Comparison of ENCODE assay signal across 8 cellular contexts in genomic region chr4:184472540-184473264, GRCh38. TPM values are rescaled to one million over a fixed set of nuclear protein-coding genes. Genes with fewer than 3 reads are reported as not detected.
A peak's percentile ranks its signal among the peaks of the same experiment; 100 is the strongest.
DNase-seq lines count a peak whose midpoint lies in the region; ATAC-seq, FAIRE-seq and TF ChIP-seq lines count a peak whose summit lies in the region.

No MANE protein-coding gene starts in this region.

- peak; percentile 73 to 80 for DNase-seq in SJSA1 (ENCODE audit: low read depth in 1 of 2, low spot score in 2 of 2)
- DNase-seq in glutamatergic neuron = peak; percentile 81
- DNase-seq in nucleus accumbens (lab: John Stamatoyannopoulos, UW) = peak in 49 of 56 donors; percentile 15 to 84 (median 61)
- peak; percentile 75 for DNase-seq in urothelium cell line (ENCODE audit: low spot score)

- no peak for TF ChIP-seq CTCF in glutamatergic neuron (IDR thresholded peaks at IDR 0.05; ENCODE audit: partially characterized antibody, unreplicated experiment)

- H3K27me3 Mint-ChIP-seq in activated naive CD8-positive, alpha-beta T cell = no peaks in the 10 kb centered on the region
- peaks cover 7% of the 10 kb centered on the region for H3K27me3 Mint-ChIP-seq in glutamatergic neuron (ENCODE audit: unreplicated experiment)

- H3K4me3 Mint-ChIP-seq in activated naive CD8-positive, alpha-beta T cell = peak overlapping the region; percentile 92
- H3K4me3 Mint-ChIP-seq in glutamatergic neuron (ENCODE audit: unreplicated experiment) = peak overlapping the region; percentile 88

- H3K36me3 ChIP-seq in BLaER1 treated with 17β-estradiol and CSF1 and Interleukin-3, amounts not matched to agents 10 nM and 100 nM = peaks cover 0 to 27% (median 7%) of the 10 kb centered on the region in 11 experiments; a peak in 10 of 22 replicates
- peaks cover 9% of the 10 kb centered on the region for H3K36me3 ChIP-seq in SJSA1

- no peaks in the 10 kb centered on the region for H3K9me3 Mint-ChIP-seq in activated naive CD8-positive, alpha-beta T cell (ENCODE audit: low read depth)
- peaks cover 7% of the 10 kb centered on the region for H3K9me3 Mint-ChIP-seq in glutamatergic neuron (ENCODE audit: unreplicated experiment)

- H3K9me3 ChIP-seq in BLaER1 treated with 17β-estradiol and CSF1 and Interleukin-3, amounts not matched to agents 10 nM and 100 nM (replicated peaks in 1 of 11) = no peaks in the 10 kb centered on the region
- H3K9me3 ChIP-seq in SJSA1 (replicated peaks) = no peaks in the 10 kb centered on the region; the same call in 1 of the 2 replicates

- peaks cover 0 to 53% (median 40%) of the 10 kb centered on the region in 11 experiments; a peak in 17 of 22 replicates for H4K20me1 ChIP-seq in BLaER1 treated with 17β-estradiol and CSF1 and Interleukin-3, amounts not matched to agents 10 nM and 100 nM

- peak overlapping the region; percentile 76 to 95 (median 92) for H3K4me2 ChIP-seq in BLaER1 treated with 17β-estradiol and CSF1 and Interleukin-3, amounts not matched to agents 10 nM and 100 nM

- peak overlapping the region; percentile 79 to 97 (median 92) for H3K4me3 ChIP-seq in BLaER1 treated with 17β-estradiol and CSF1 and Interleukin-3, amounts not matched to agents 10 nM and 100 nM
- peak overlapping the region; percentile 81 for H3K4me3 ChIP-seq in SJSA1

- peak overlapping the region; percentile 95 for H3K27ac Mint-ChIP-seq in activated naive CD8-positive, alpha-beta T cell
- peak overlapping the region; percentile 72 for H3K27ac Mint-ChIP-seq in glutamatergic neuron (ENCODE audit: unreplicated experiment)

- peak; percentile 28 for ATAC-seq in GM18868 (IDR thresholded peaks at IDR 0.05; ENCODE audit: unreplicated experiment)
- peak; percentile 29 for ATAC-seq in HG03457 (IDR thresholded peaks at IDR 0.05; ENCODE audit: unreplicated experiment)

- no peaks in the 10 kb centered on the region for H3K27me3 ChIP-seq in BLaER1 treated with 17β-estradiol and CSF1 and Interleukin-3, amounts not matched to agents 10 nM and 100 nM
- no peaks in the 10 kb centered on the region for H3K27me3 ChIP-seq in SJSA1 (replicated peaks)

- peaks cover 53 to 67% (median 59%) of the 10 kb centered on the region in 10 experiments for H3K4me1 ChIP-seq in BLaER1 treated with 17β-estradiol and CSF1 and Interleukin-3, amounts not matched to agents 10 nM and 100 nM
- H3K4me1 ChIP-seq in SJSA1 (replicated peaks) = peaks cover 18% of the 10 kb centered on the region

- peaks cover 61% of the 10 kb centered on the region for H3K4me1 Mint-ChIP-seq in activated naive CD8-positive, alpha-beta T cell (ENCODE audit: low read depth)
- H3K4me1 Mint-ChIP-seq in glutamatergic neuron (ENCODE audit: low read depth, unreplicated experiment) = peaks cover 5% of the 10 kb centered on the region

- peak overlapping the region; percentile 98 to 99 (median 99) for H3K9ac ChIP-seq in BLaER1 treated with 17β-estradiol and CSF1 and Interleukin-3, amounts not matched to agents 10 nM and 100 nM

- peaks cover 6% of the 10 kb centered on the region for H3K36me3 Mint-ChIP-seq in activated naive CD8-positive, alpha-beta T cell
- no peaks in the 10 kb centered on the region for H3K36me3 Mint-ChIP-seq in glutamatergic neuron (ENCODE audit: unreplicated experiment)

- peak overlapping the region; percentile 97 to 99 (median 98) for H3K27ac ChIP-seq in BLaER1 treated with 17β-estradiol and CSF1 and Interleukin-3, amounts not matched to agents 10 nM and 100 nM
- H3K27ac ChIP-seq in SJSA1 = peak overlapping the region; percentile 84

- FAIRE-seq in urothelium cell line (lab: Jason Lieb, UNC) = no peak

RNA-seq across cellular contexts. Expression of gene IRF2, which starts 1.6 kb away (rescaled TPM):
- 15.9 and 20.8 TPM in 2 replicates for total RNA-seq in SJSA1 (2014; rRNA removed; shearing (Covaris generic))
- 7.4 TPM for total RNA-seq in glutamatergic neuron (ENCODE audit: unreplicated experiment)

Comparison
In these comparisons a context has a peak if more than half of its experiments do, and no peak if none do; other contexts are left out.
1. Peak in every context shown above with its lines: DNase-seq, ATAC-seq, H3K4me3 ChIP-seq and H3K27ac ChIP-seq.